ENCODE assay signal across 1 cellular context in the genomic region with DNA sequence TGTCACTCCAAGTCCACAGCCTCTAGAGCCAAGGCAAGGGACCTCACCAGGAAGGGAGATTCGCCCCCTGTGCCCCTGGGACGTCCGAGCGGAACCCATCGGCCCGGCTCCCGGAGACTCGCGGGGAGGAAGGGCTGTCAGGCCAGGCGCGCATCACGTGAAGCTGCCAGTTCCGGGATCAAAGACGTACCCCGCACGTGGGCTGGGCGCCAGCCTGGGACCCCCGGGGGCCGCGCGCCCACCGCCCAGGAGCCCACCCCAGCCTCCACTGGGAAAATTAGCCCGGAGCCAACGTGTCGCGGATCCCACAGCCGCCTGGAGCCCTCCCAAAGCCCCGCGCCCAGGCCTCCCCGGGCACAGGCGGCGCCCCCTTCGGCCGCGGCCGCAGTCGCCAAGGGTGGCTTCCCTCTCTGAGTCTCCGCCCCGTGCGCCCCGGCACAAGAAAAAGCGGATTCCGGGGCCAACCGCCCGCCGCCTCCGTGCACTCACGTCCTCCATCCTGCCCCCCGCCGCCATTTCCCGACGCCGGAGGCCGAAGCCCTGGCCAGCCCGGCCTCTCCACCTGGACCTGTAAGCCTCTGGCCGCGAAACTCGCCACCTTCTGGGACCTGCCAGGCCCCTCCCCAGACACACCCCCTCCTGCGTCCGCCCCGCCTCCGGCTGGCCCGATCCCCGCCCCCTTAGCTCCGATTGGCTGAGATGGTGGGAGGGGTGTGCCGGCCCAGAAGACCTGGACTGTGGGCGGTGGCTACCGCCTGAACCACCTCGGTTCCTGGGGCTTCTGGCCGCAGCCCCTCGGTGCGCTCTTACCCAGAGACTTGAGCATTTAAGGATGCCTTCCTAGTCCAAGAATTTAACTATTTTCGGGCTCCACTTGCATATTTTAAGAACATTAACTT.
TF ChIP-seq lines count a peak whose summit lies in the region.

A gene (minus strand): TSS at position 603 of the 899 bp plus-strand sequence. CDS start 87 bp downstream, at position 516.

TF ChIP-seq in HCT116, 20 proteins besides CTCF, POLR2A, EP300 and RAD21 (continued from another document):
- TF ChIP-seq POLR2AphosphoS5 (IDR thresholded peaks at IDR 0.05; ENCODE audit: low read depth, low read length) (peak; percentile 77), TCF7L2 (IDR thresholded peaks at IDR 0.05; ENCODE audit: borderline replicate concordance, extremely low read depth, insufficient read depth, insufficient read length) (peak; percentile 96), CEBPB (IDR thresholded peaks at IDR 0.05; ENCODE audit: low read depth) (no peak)
